Comparison of ENCODE assay signal across 8 cellular contexts in genomic region chr6:32185620-32186495, GRCh38. TPM values are rescaled to one million over a fixed set of nuclear protein-coding genes. Genes with fewer than 3 reads are reported as not detected.
DNase-seq lines count a peak whose midpoint lies in the region; TF ChIP-seq lines count a peak whose summit lies in the region.
"Not testable (repeated sequence)": the region's sequence is repeated elsewhere in the genome, so short reads cannot be mapped to it uniquely, and the experiment has no call there.

No MANE protein-coding gene starts in this region.

- H3K36me3 ChIP-seq in H7 (replicated peaks; ENCODE audit: control insufficient read depth, insufficient read depth, low read length), result peaks cover 25% of the 10 kb centered on the region
- H3K36me3 ChIP-seq in Peyer's patch, result peaks cover 0 to 53% (median 0%) of the 10 kb centered on the region in 3 donors
- not testable (repeated sequence) for H3K36me3 ChIP-seq in mammary epithelial cell (ENCODE audit: insufficient read depth, low read length)
- peaks cover 35 to 44% of the 10 kb centered on the region in 2 donors for H3K36me3 ChIP-seq in muscle layer of duodenum (ENCODE audit: control insufficient read depth in 1 of 2, insufficient read depth in 2 of 2, low read length in 2 of 2)

- not testable (repeated sequence) for TF ChIP-seq POLR2A in Peyer's patch (IDR thresholded peaks at IDR 0.05)

- H3K79me2 ChIP-seq in mammary epithelial cell (ENCODE audit: insufficient read depth, low read length), result peaks cover 28% of the 10 kb centered on the region

- CTCF ChIA-PET in activated CD4-positive, alpha-beta memory T cell treated with anti-CD3 and anti-CD28 coated beads for 36 hours (lab: Charles Lee), result interaction anchor here (0.6 to 1.9 kb wide), 2 partner anchors 9 to 108 kb away, joined by 4 to 9 read pairs; no protein-coding TSS in a partner anchor
- CTCF ChIA-PET in mammary epithelial cell (lab: Charles Lee; ENCODE audit: low non-redundant PET), result not testable (repeated sequence)

- peaks cover 59% of the 10 kb centered on the region for H3K4me1 Mint-ChIP-seq in activated CD4-positive, alpha-beta memory T cell treated with anti-CD3 and anti-CD28 coated beads for 36 hours (ENCODE audit: low read depth)

- H2AFZ ChIP-seq in mammary epithelial cell (ENCODE audit: low read depth, low read length), result not testable (repeated sequence)

- not testable (repeated sequence) for H3K27me3 Mint-ChIP-seq in activated CD4-positive, alpha-beta memory T cell treated with anti-CD3 and anti-CD28 coated beads for 36 hours

- not testable (repeated sequence) for H4K20me1 ChIP-seq in mammary epithelial cell (ENCODE audit: insufficient read depth, low read length)

- H3K4me2 ChIP-seq in mammary epithelial cell (ENCODE audit: insufficient read depth, low read depth, low read length), result not testable (repeated sequence)

- H3K27me3 ChIP-seq in H7 (ENCODE audit: control insufficient read depth, insufficient read depth, low read length); Peyer's patch; mammary epithelial cell (ENCODE audit: insufficient read depth, low read length); muscle layer of duodenum (ENCODE audit: low read depth, low read length): not testable (repeated sequence)

- H3K4me3 ChIP-seq in H7 (ENCODE audit: insufficient read depth, low read depth, low read length); Peyer's patch; mammary epithelial cell (replicated peaks in 1 of 3; ENCODE audit: insufficient read depth in 1 of 3, low read depth in 2 of 3, low read length in 3 of 3); muscle layer of duodenum (ENCODE audit: low read depth in 1 of 2, low read length in 2 of 2): not testable (repeated sequence)

- DNase-seq in ACHN, result peak; percentile 91
- peak; percentile 88 for DNase-seq in H7
- DNase-seq in Peyer's patch, result peak; percentile 70 to 88 (median 75)
- peak; percentile 84 for DNase-seq in activated CD4-positive, alpha-beta memory T cell treated with anti-CD3 and anti-CD28 coated beads for 36 hours
- peak; percentile 75 for DNase-seq in mammary epithelial cell
- DNase-seq in glomerular visceral epithelial cell (ENCODE audit: extremely low spot score), result peak; percentile 91
- peak; percentile 64 to 67 for DNase-seq in stimulated activated CD4-positive, alpha-beta T cell treated with anti-CD3 and anti-CD28 coated beads, Interleukin-2, amount 100 ng/mL, for 24 hours

- peak overlapping the region; percentile 86 for H3K27ac Mint-ChIP-seq in activated CD4-positive, alpha-beta memory T cell treated with anti-CD3 and anti-CD28 coated beads for 36 hours

- not testable (repeated sequence) for H3K9ac ChIP-seq in mammary epithelial cell (ENCODE audit: insufficient read depth, low read length)

- dilution Hi-C loops in mammary epithelial cell (cut with HindIII; ENCODE audit: low sequenced_read_pairs), result not testable (repeated sequence)

- H3K4me1 ChIP-seq in Peyer's patch, result peaks cover 0 to 47% (median 4%) of the 10 kb centered on the region in 4 donors
- not testable (repeated sequence) for H3K4me1 ChIP-seq in mammary epithelial cell (ENCODE audit: insufficient read depth, low read length)
- H3K4me1 ChIP-seq in muscle layer of duodenum (ENCODE audit: control insufficient read depth in 1 of 2, insufficient read depth in 2 of 2, low read length in 2 of 2), result peaks cover 1 to 43% of the 10 kb centered on the region in 2 donors

- in situ Hi-C loops in ACHN (cut with HindIII; ENCODE audit: low pct_ligation_motif_present, low pct_unique_long_range_greater_than_20kb, low sequenced_read_pairs); mammary epithelial cell (cut with MboI; ENCODE audit: low sequenced_read_pairs in 2 of 2): not testable (repeated sequence)

- WGBS in mammary epithelial cell (ENCODE audit: low coverage, missing lambda C conversion rate), result 35% methylated on average over 13 of the region's 16 CpGs

- H3K27ac ChIP-seq in Peyer's patch (peak overlapping the region; percentile 55 to 98 (median 66)), mammary epithelial cell (ENCODE audit: insufficient read depth, low read depth, low read length) (peak overlapping the region; percentile 38), muscle layer of duodenum (ENCODE audit: low read length) (peak overlapping the region; percentile 32)

- not testable (repeated sequence) for H3K9me3 ChIP-seq in Peyer's patch; mammary epithelial cell (replicated peaks; ENCODE audit: insufficient read depth, low read length); muscle layer of duodenum (ENCODE audit: control insufficient read depth in 1 of 2, low read length in 2 of 2)

- TF ChIP-seq CTCF in Peyer's patch (IDR thresholded peaks at IDR 0.05); mammary epithelial cell (conservative IDR thresholded peaks at IDR 0.05 in 1 of 2, IDR thresholded peaks at IDR 0.05 in 1 of 2; ENCODE audit: extremely low read depth in 1 of 2, insufficient read depth in 1 of 2, low read depth in 1 of 2, low read length in 2 of 2): not testable (repeated sequence)

- intact Hi-C loops in activated CD4-positive, alpha-beta memory T cell treated with anti-CD3 and anti-CD28 coated beads for 36 hours (cut with micrococcal nuclease); mammary epithelial cell (cut with micrococcal nuclease): not testable (repeated sequence)

- not testable (repeated sequence) for BruUV-seq in mammary epithelial cell (replicated peaks; lab: Mats Ljungman, UMichigan)

- peak overlapping the region; percentile 34 for H3K4me3 Mint-ChIP-seq in activated CD4-positive, alpha-beta memory T cell treated with anti-CD3 and anti-CD28 coated beads for 36 hours

- H3K9me3 Mint-ChIP-seq in activated CD4-positive, alpha-beta memory T cell treated with anti-CD3 and anti-CD28 coated beads for 36 hours, result not testable (repeated sequence)

- peaks cover 52% of the 10 kb centered on the region for H3K36me3 Mint-ChIP-seq in activated CD4-positive, alpha-beta memory T cell treated with anti-CD3 and anti-CD28 coated beads for 36 hours

- POLR2A ChIA-PET in activated CD4-positive, alpha-beta memory T cell treated with anti-CD3 and anti-CD28 coated beads for 36 hours (lab: Charles Lee), result interaction anchor here (0.6 to 8.5 kb wide), 2 partner anchors 8 to 88 kb away, joined by 7 to 57 read pairs; partner anchors contain the start of genes AGPAT1 and RNF5

RNA-seq across cellular contexts. Expression of gene AGER, which starts 1.8 kb away (rescaled TPM):
- 2.2 and 2.8 TPM in 2 replicates for total RNA-seq in H7 (2014; rRNA removed; shearing (Covaris generic))
- 10 to 100 TPM in 2 of 4 donors, 1 to 10 TPM in 2; 2.8 to 31.4 (median 9.2) TPM for total RNA-seq in Peyer's patch
- 10 to 100 TPM; 16.5 to 23.5 TPM for total RNA-seq in activated CD4-positive, alpha-beta memory T cell treated with anti-CD3 and anti-CD28 coated beads for 36 hours
- 1 to 10 TPM in 1 of 2 donors, under 1 TPM in 1; 0.33 to 6.1 TPM for total RNA-seq in mammary epithelial cell
- polyA plus RNA-seq in mammary epithelial cell, result 1.8 TPM
- not detected for polyA minus RNA-seq in mammary epithelial cell

RNA-seq across cellular contexts. Expression of gene PBX2, which starts 4.1 kb away (rescaled TPM):
- 64.2 and 67.7 TPM in 2 replicates for total RNA-seq in H7 (2014; rRNA removed; shearing (Covaris generic))
- total RNA-seq in Peyer's patch (10 to 100 TPM; 33.3 to 74.3 (median 64.4) TPM), mammary epithelial cell (10 to 100 TPM; 28.5 to 59.1 TPM)
- 10 to 100 TPM; 63.4 to 65.9 TPM for total RNA-seq in activated CD4-positive, alpha-beta memory T cell treated with anti-CD3 and anti-CD28 coated beads for 36 hours
- 39.1 TPM for polyA plus RNA-seq in mammary epithelial cell
- polyA minus RNA-seq in mammary epithelial cell, result 30.7 TPM

RNA-seq across cellular contexts. Expression of gene GPSM3, which starts 6.6 kb away (rescaled TPM):
- 21.2 and 26.8 TPM in 2 replicates for total RNA-seq in H7 (2014; rRNA removed; shearing (Covaris generic))
- total RNA-seq in Peyer's patch, result 10 to 100 TPM in 2 of 4 donors, 1 to 10 TPM in 2; 5.3 to 38.8 (median 10.3) TPM
- total RNA-seq in activated CD4-positive, alpha-beta memory T cell treated with anti-CD3 and anti-CD28 coated beads for 36 hours, result 100 to 1,000 TPM; 117 to 118 TPM
- 1 to 10 TPM; 1.7 to 3.1 TPM for total RNA-seq in mammary epithelial cell
- polyA plus RNA-seq in mammary epithelial cell, result 3.9 TPM
- 1.3 TPM for polyA minus RNA-seq in mammary epithelial cell

RNA-seq across cellular contexts. Expression of gene RNF5, which starts 7.7 kb away (rescaled TPM):
- total RNA-seq in H7 (2014; rRNA removed; shearing (Covaris generic)), result 94.6 and 99.0 TPM in 2 replicates
- total RNA-seq in Peyer's patch (100 to 1,000 TPM in 3 of 4 donors, 10 to 100 TPM in 1; 84.2 to 199 (median 115) TPM), mammary epithelial cell (10 to 100 TPM; 28.4 to 28.7 TPM)
- total RNA-seq in activated CD4-positive, alpha-beta memory T cell treated with anti-CD3 and anti-CD28 coated beads for 36 hours, result 10 to 100 TPM; 60.8 to 63.8 TPM
- 65.3 TPM for polyA plus RNA-seq in mammary epithelial cell
- 47.0 TPM for polyA minus RNA-seq in mammary epithelial cell

RNA-seq across cellular contexts. Expression of gene AGPAT1, which starts 10.0 kb away (rescaled TPM):
- total RNA-seq in H7 (2014; rRNA removed; shearing (Covaris generic)), result 99.3 and 113 TPM in 2 replicates
- total RNA-seq in Peyer's patch (100 to 1,000 TPM in 1 of 4 donors, 10 to 100 TPM in 3; 28.9 to 140 (median 90.7) TPM), mammary epithelial cell (10 to 100 TPM; 32.5 to 56.5 TPM)
- total RNA-seq in activated CD4-positive, alpha-beta memory T cell treated with anti-CD3 and anti-CD28 coated beads for 36 hours, result 10 to 100 TPM; 34.0 to 34.8 TPM
- 97.8 TPM for polyA plus RNA-seq in mammary epithelial cell
- polyA minus RNA-seq in mammary epithelial cell, result 143 TPM
